1 cellular context compared by ENCODE assay signal in the genomic region with DNA sequence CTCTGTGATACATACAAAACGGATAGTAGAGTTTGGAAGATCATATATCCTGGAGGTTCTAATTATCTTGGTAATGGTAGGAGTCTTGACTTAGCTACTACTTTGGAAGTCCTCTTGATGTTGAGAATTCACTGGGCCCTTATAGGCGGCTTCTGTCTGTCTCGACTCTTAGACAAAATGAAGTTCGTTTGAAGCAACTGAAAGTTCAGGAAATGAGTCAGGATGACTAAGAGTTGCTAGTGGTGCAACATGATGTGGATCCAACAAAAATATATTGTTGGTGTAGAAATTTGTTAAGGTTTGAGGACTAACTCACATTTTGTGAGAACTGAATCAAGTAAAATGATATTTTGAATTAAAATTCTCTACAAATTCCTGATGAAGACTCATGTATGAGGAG.
TF ChIP-seq lines count a peak whose summit lies in the region.

No MANE protein-coding gene starts in this region.

TF ChIP-seq in HCT116, 20 proteins besides CTCF, POLR2A, EP300 and RAD21 (continued from another document):
- TF ChIP-seq ZBTB33 (IDR thresholded peaks at IDR 0.05; ENCODE audit: extremely low read depth, insufficient replicate concordance, low read length) (no peak), CEBPB (IDR thresholded peaks at IDR 0.05; ENCODE audit: low read depth) (peak; percentile 80), SRF (IDR thresholded peaks at IDR 0.05; ENCODE audit: low read depth) (0 out of 2 replicates have a peak, but pooled peaks have one; percentile 50), EZH2phosphoT487 (IDR thresholded peaks at IDR 0.05; ENCODE audit: borderline replicate concordance) (no peak), JUND (IDR thresholded peaks at IDR 0.05) (peak; percentile 77), SP1 (IDR thresholded peaks at IDR 0.05; ENCODE audit: low read depth) (peak; percentile 55), EGR1 (IDR thresholded peaks at IDR 0.05; ENCODE audit: low read depth) (no peak), CBX3 (IDR thresholded peaks at IDR 0.05; ENCODE audit: low read depth) (peak; percentile 58), EZH2 (IDR thresholded peaks at IDR 0.05) (no peak), FOSL1 (IDR thresholded peaks at IDR 0.05; ENCODE audit: low read depth) (peak; percentile 94), POLR2AphosphoS5 (IDR thresholded peaks at IDR 0.05; ENCODE audit: low read depth, low read length) (0 out of 2 replicates have a peak, but pooled peaks have one; percentile 19), ZFX (IDR thresholded peaks at IDR 0.05) (no peak)
- TF ChIP-seq, protein P1, sequence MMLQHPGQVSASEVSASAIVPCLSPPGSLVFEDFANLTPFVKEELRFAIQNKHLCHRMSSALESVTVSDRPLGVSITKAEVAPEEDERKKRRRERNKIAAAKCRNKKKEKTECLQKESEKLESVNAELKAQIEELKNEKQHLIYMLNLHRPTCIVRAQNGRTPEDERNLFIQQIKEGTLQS (IDR thresholded peaks at IDR 0.05), result no peak
